30 cellular contexts compared by ENCODE assay signal in genomic region chr17:61496174-61496956, GRCh38. TPM values are rescaled to one million over a fixed set of nuclear protein-coding genes. Genes with fewer than 3 reads are reported as not detected.
DNase-seq lines count a peak whose midpoint lies in the region; ATAC-seq, FAIRE-seq and TF ChIP-seq lines count a peak whose summit lies in the region.
"Had no signal": no experiment of that assay in that cellular context is flagged by ENCODE, and none has a peak within 500 bp of the region (broad histone marks: within the 10 kb centered on the region; RNA-seq: fewer than 3 reads in every experiment).

No MANE protein-coding gene starts in this region.

- no peak for TF ChIP-seq RAD21 in HepG2 (CRISPR knock-in tag; IDR thresholded peaks at IDR 0.05)

- FAIRE-seq in HepG2 (lab: Jason Lieb, UNC) = no peak
- peak; percentile 52 for FAIRE-seq in urothelium cell line (lab: Jason Lieb, UNC)
- FAIRE-seq: GM12891 had no signal

- no peak overlapping the region for H2BK5ac ChIP-seq in mesendoderm (ENCODE audit: low read length)

- peak overlapping the region in 1 of 5 experiments; percentile 49 for H3K4me3 Mint-ChIP-seq in brain
- no peak overlapping the region for H3K4me3 Mint-ChIP-seq in activated naive CD4-positive, alpha-beta T cell treated with anti-CD3 and anti-CD28 coated beads, Interleukin-2, amount 10 ng/mL, durations not matched to agents 7 days and 5 days
- H3K4me3 Mint-ChIP-seq: stimulated activated naive CD8-positive, alpha-beta T cell treated with anti-CD3 and anti-CD28 coated beads, Interleukin-15, Interleukin-2, amounts not matched to agents 100 ng/mL and 50 ng/mL, for 24 hours had no signal

- H3K36me3 ChIP-seq in HepG2 (replicated peaks in 1 of 2; ENCODE audit: control insufficient read depth in 1 of 2, insufficient read depth in 2 of 2, low read length in 2 of 2) = no peaks in the 10 kb centered on the region
- H3K36me3 ChIP-seq in right lobe of liver = no peaks in the 10 kb centered on the region
- H3K36me3 ChIP-seq in mesendoderm (ENCODE audit: control insufficient read depth, insufficient read depth, low read length) = no peaks in the 10 kb centered on the region
- H3K36me3 ChIP-seq: cardiac muscle cell, heart right ventricle, transverse colon had no signal

- H2AFZ ChIP-seq in HepG2 (ENCODE audit: low read length) = no peak overlapping the region
- H2AFZ ChIP-seq: GM23248 had no signal

- H3K4me2 ChIP-seq in HepG2 (ENCODE audit: low read depth, low read length) (no peak overlapping the region), mesendoderm (ENCODE audit: low read length) (no peak overlapping the region)

- no peaks in the 10 kb centered on the region for H3K79me1 ChIP-seq in mesendoderm (ENCODE audit: low read length)

- TF ChIP-seq POLR2A in HepG2 (IDR thresholded peaks at IDR 0.05; ENCODE audit: insufficient read depth in 1 of 2, low read depth in 2 of 2, low read length in 2 of 2) = no peak
- TF ChIP-seq POLR2A in right lobe of liver (IDR thresholded peaks at IDR 0.05) = no peak

- H2BK15ac ChIP-seq in mesendoderm (replicated peaks; ENCODE audit: low read depth) = no peak overlapping the region

- peaks cover 19% of the 10 kb centered on the region for H3K4me1 Mint-ChIP-seq in brain
- no peaks in the 10 kb centered on the region for H3K4me1 Mint-ChIP-seq in activated naive CD4-positive, alpha-beta T cell treated with anti-CD3 and anti-CD28 coated beads, Interleukin-2, amount 10 ng/mL, durations not matched to agents 7 days and 5 days

- no peak overlapping the region for H2AK5ac ChIP-seq in mesendoderm (ENCODE audit: low read length)

- intact Hi-C loops in HepG2 (cut with micrococcal nuclease; ENCODE audit: unreplicated experiment) = loop anchor here (10.0 kb wide), 1 partner anchor 198 kb away; no protein-coding TSS in a partner anchor
- intact Hi-C loops in right lobe of liver (cut with DNase I) = no loop called here

- no peaks in the 10 kb centered on the region for H4K20me1 ChIP-seq in HepG2 (ENCODE audit: insufficient read depth, low read length)

- H3K4ac ChIP-seq in mesendoderm (ENCODE audit: low read depth, low read length) = no peak overlapping the region

- H3K27me3 ChIP-seq in HepG2 (ENCODE audit: control insufficient read depth in 1 of 2, insufficient read depth in 2 of 2, low read length in 2 of 2) (no peaks in the 10 kb centered on the region), right lobe of liver (no peaks in the 10 kb centered on the region), mesendoderm (ENCODE audit: insufficient read depth, low read length, poor library complexity) (no peaks in the 10 kb centered on the region)
- H3K27me3 ChIP-seq: cardiac muscle cell, transverse colon had no signal

- TF ChIP-seq EP300 in HepG2 (IDR thresholded peaks at IDR 0.05; ENCODE audit: low read depth in 2 of 2, low read length in 2 of 2) (no peak), HepG2 (CRISPR knock-in tag; IDR thresholded peaks at IDR 0.05; ENCODE audit: borderline replicate concordance) (no peak)

- DNase-seq in HepG2 (ENCODE audit: low spot score) (no peak), right lobe of liver (no peak), mesendoderm (no peak), urothelium cell line (ENCODE audit: low spot score) (no peak), SKM-1 treated with dmso at 0.1 percent for 144 hours (lab: John Stamatoyannopoulos, UW; ENCODE audit: unreplicated experiment) (no peak)
- no peak for DNase-seq in activated naive CD4-positive, alpha-beta T cell treated with anti-CD3 and anti-CD28 coated beads, Interleukin-2, amount 10 ng/mL, durations not matched to agents 7 days and 5 days
- DNase-seq: 8988T; activated CD4-positive, alpha-beta T cell treated with anti-CD3 and anti-CD28 coated beads for 4 hours; activated naive CD4-positive, alpha-beta T cell treated with Interleukin-2 at 50 U/mL for 16 hours; activated T-cell treated with anti-CD3 and anti-CD28 coated beads, Interleukin-2, amount 50 U/mL, for 48 hours; amygdala; DMS79; dorsolateral prefrontal cortex; erythroblast; GM23248; heart right ventricle; KG1; NCI-H1694 treated with DMSO at 0.1 percent for 48 hours; NCI-H2171 treated with DMSO at 0.1 percent for 48 hours; NCI-H526 treated with DMSO at 0.1 percent for 48 hours; nucleus accumbens; SHP77; stimulated activated CD4-positive, alpha-beta T cell treated with anti-CD3 and anti-CD28 coated beads, Interleukin-4, amount 100 ng/mL, for 24 hours; transverse colon had no signal

- peak overlapping the region; percentile 2 for H3K56ac ChIP-seq in mesendoderm (ENCODE audit: low read length)

- H3K27me3 Mint-ChIP-seq in brain = peaks cover 8% of the 10 kb centered on the region
- H3K27me3 Mint-ChIP-seq in activated naive CD4-positive, alpha-beta T cell treated with anti-CD3 and anti-CD28 coated beads, Interleukin-2, amount 10 ng/mL, durations not matched to agents 7 days and 5 days = peaks cover 26% of the 10 kb centered on the region

- no peak overlapping the region for H3K4me3 ChIP-seq in HepG2 (replicated peaks in 1 of 3; ENCODE audit: insufficient read depth in 1 of 3, low read depth in 2 of 3, low read length in 3 of 3)
- H3K4me3 ChIP-seq in right lobe of liver = no peak overlapping the region
- no peak overlapping the region for H3K4me3 ChIP-seq in mesendoderm (ENCODE audit: low read length)
- H3K4me3 ChIP-seq: cardiac muscle cell, dorsolateral prefrontal cortex, GM23248, heart right ventricle, transverse colon had no signal

- WGBS in HepG2 (ENCODE audit: low lambda C conversion rate) = 86% methylated on average over 12 of the region's 12 CpGs
- 84% methylated on average over 9 of the region's 12 CpGs for WGBS in right lobe of liver (ENCODE audit: insufficient coverage, low coverage, low lambda C conversion rate, missing lambda C conversion rate)
- no CpG with 5 or more reads among the region's 12 CpGs for WGBS in mesendoderm (ENCODE audit: extremely low coverage, insufficient coverage, low lambda C conversion rate)

- H3K36me3 Mint-ChIP-seq in brain = no peaks in the 10 kb centered on the region
- H3K36me3 Mint-ChIP-seq in activated naive CD4-positive, alpha-beta T cell treated with anti-CD3 and anti-CD28 coated beads, Interleukin-2, amount 10 ng/mL, durations not matched to agents 7 days and 5 days = no peaks in the 10 kb centered on the region

- H3K79me2 ChIP-seq in HepG2 (ENCODE audit: insufficient read depth, low read length) (no peaks in the 10 kb centered on the region), mesendoderm (ENCODE audit: control insufficient read depth, insufficient read depth, low read length) (no peaks in the 10 kb centered on the region)

- H4K8ac ChIP-seq in mesendoderm (ENCODE audit: low read depth, low read length) = no peak overlapping the region

- H3K9ac ChIP-seq in HepG2 (ENCODE audit: insufficient read depth, low read depth, low read length) = no peak overlapping the region
- no peak overlapping the region for H3K9ac ChIP-seq in mesendoderm (ENCODE audit: low read length)
- H3K9ac ChIP-seq: GM23248 had no signal

- peaks cover 0 to 9% (median 3%) of the 10 kb centered on the region in 5 experiments for H3K9me3 Mint-ChIP-seq in brain
- no peaks in the 10 kb centered on the region for H3K9me3 Mint-ChIP-seq in activated naive CD4-positive, alpha-beta T cell treated with anti-CD3 and anti-CD28 coated beads, Interleukin-2, amount 10 ng/mL, durations not matched to agents 7 days and 5 days
- H3K9me3 Mint-ChIP-seq: stimulated activated naive CD8-positive, alpha-beta T cell treated with anti-CD3 and anti-CD28 coated beads, Interleukin-15, Interleukin-2, amounts not matched to agents 100 ng/mL and 50 ng/mL, for 24 hours had no signal

- POLR2A ChIA-PET in HepG2 (lab: Yijun Ruan, JAX) = no interaction called here

- BruUV-seq in HepG2 (replicated peaks; lab: Mats Ljungman, UMichigan) = no TSS peak

- H3K4me1 ChIP-seq in HepG2 (ENCODE audit: insufficient read depth, low read length) (peaks cover 70% of the 10 kb centered on the region), right lobe of liver (no peaks in the 10 kb centered on the region), mesendoderm (ENCODE audit: control insufficient read depth, low read depth, low read length) (peaks cover 3% of the 10 kb centered on the region)
- H3K4me1 ChIP-seq: heart right ventricle had no signal

- in situ Hi-C loops in HepG2 (cut with HindIII; ENCODE audit: extremely low pct_ligation_motif_present, low pct_unique_long_range_greater_than_20kb) = no loop called here

- H4K5ac ChIP-seq in mesendoderm (ENCODE audit: low read length) = no peak overlapping the region

- H3K23ac ChIP-seq in mesendoderm (ENCODE audit: low read length) = no peak overlapping the region

- ATAC-seq in HepG2 (no peak), right lobe of liver (no peak), GM18520 (IDR thresholded peaks at IDR 0.05; ENCODE audit: unreplicated experiment) (no peak)
- ATAC-seq: heart right ventricle had no signal

- no peak overlapping the region for H2BK120ac ChIP-seq in mesendoderm (ENCODE audit: low read depth, low read length)

- TF ChIP-seq CTCF in HepG2 (CRISPR knock-in tag; IDR thresholded peaks at IDR 0.05) (no peak), right lobe of liver (IDR thresholded peaks at IDR 0.05) (no peak), brain (conservative IDR thresholded peaks at IDR 0.05) (no peak)

- peak overlapping the region in 3 of 5 experiments; percentile 29 to 96 (median 78) for H3K27ac Mint-ChIP-seq in brain
- H3K27ac Mint-ChIP-seq in activated naive CD4-positive, alpha-beta T cell treated with anti-CD3 and anti-CD28 coated beads, Interleukin-2, amount 10 ng/mL, durations not matched to agents 7 days and 5 days = no peak overlapping the region
- H3K27ac Mint-ChIP-seq: stimulated activated naive CD8-positive, alpha-beta T cell treated with anti-CD3 and anti-CD28 coated beads, Interleukin-15, Interleukin-2, amounts not matched to agents 100 ng/mL and 50 ng/mL, for 24 hours had no signal

- CTCF ChIA-PET in HepG2 (lab: Yijun Ruan, JAX; ENCODE audit: low intra/inter-chr PET ratio, low total read pairs) = no interaction called here
- CTCF ChIA-PET in activated naive CD4-positive, alpha-beta T cell treated with anti-CD3 and anti-CD28 coated beads, Interleukin-2, amount 10 ng/mL, durations not matched to agents 7 days and 5 days (lab: Charles Lee) = interaction anchor here (1.2 kb wide), 1 partner anchor 79 kb away, joined by 3 read pairs; no protein-coding TSS in a partner anchor

- H3K27ac ChIP-seq in HepG2 (ENCODE audit: extremely low read length, insufficient read depth, low read length) (no peak overlapping the region), right lobe of liver (no peak overlapping the region), mesendoderm (ENCODE audit: low read depth, low read length) (no peak overlapping the region)
- H3K27ac ChIP-seq: cardiac muscle cell, dorsolateral prefrontal cortex, GM23248, heart right ventricle, transverse colon had no signal

- no peak overlapping the region for H3K18ac ChIP-seq in mesendoderm (ENCODE audit: low read length)

- H3K9me3 ChIP-seq in HepG2 (ENCODE audit: low read length) (no peaks in the 10 kb centered on the region), right lobe of liver (no peaks in the 10 kb centered on the region)
- H3K9me3 ChIP-seq: transverse colon had no signal

RNA-seq across cellular contexts. Expression of gene TBX4, which starts 44.1 kb away (rescaled TPM):
- 0.86 and 1.1 TPM in 2 replicates for total RNA-seq in HepG2 (2016; rRNA removed; fragmentation: Illumina TruSeq; extraction: Trizol)
- total RNA-seq in HepG2 (2016; cell fraction: cytosol; rRNA removed; fragmentation: Illumina TruSeq; extraction: Trizol; ENCODE audit: low read depth) = 0.10 and 0.35 TPM in 2 replicates
- total RNA-seq in HepG2 (2016; cell fraction: insoluble cytoplasmic fraction; rRNA removed; fragmentation: Illumina TruSeq; extraction: Trizol) = 0.92 and 1.3 TPM in 2 replicates
- total RNA-seq in HepG2 (2016; cell fraction: membrane; rRNA removed; fragmentation: Illumina TruSeq; extraction: Trizol) = 1.1 and 1.5 TPM in 2 replicates
- total RNA-seq in HepG2 (2016; cell fraction: nucleus; rRNA removed; fragmentation: Illumina TruSeq; extraction: Trizol) = 1.1 and 1.3 TPM in 2 replicates
- polyA plus RNA-seq in HepG2 (2011; rRNA removed) = 0.11 and 0.17 TPM in 2 replicates
- polyA plus RNA-seq in HepG2 (2011; cell fraction: cytosol; rRNA removed) = 0.05 and 0.09 TPM in 2 replicates
- polyA plus RNA-seq in HepG2 (2011; cell fraction: nucleus; rRNA removed) = 0.29 and 0.48 TPM in 2 replicates
- polyA plus RNA-seq in HepG2 (2012) = 0.15 and 0.40 TPM in 2 replicates
- 0.14 and 0.16 TPM in 2 replicates for polyA plus RNA-seq in HepG2 (2016; cell fraction: cytosol; fragmentation: Illumina TruSeq; extraction: Trizol; ENCODE audit: low read depth)
- 1.2 and 1.7 TPM in 2 replicates for polyA plus RNA-seq in HepG2 (2016; cell fraction: insoluble cytoplasmic fraction; fragmentation: Illumina TruSeq; extraction: Trizol; ENCODE audit: low read depth)
- 0.49 and 0.62 TPM in 2 replicates for polyA plus RNA-seq in HepG2 (2016; cell fraction: membrane; fragmentation: Illumina TruSeq; extraction: Trizol; ENCODE audit: low read depth)
- 1.8 and 2.4 TPM in 2 replicates for polyA plus RNA-seq in HepG2 (2016; cell fraction: nucleus; fragmentation: Illumina TruSeq; extraction: Trizol; ENCODE audit: insufficient read depth, low read depth)
- not detected in 2 replicates for polyA minus RNA-seq in HepG2 (2011; rRNA and poly(A)+ RNA removed; ENCODE audit: low replicate concordance)
- not detected in 2 replicates for polyA minus RNA-seq in HepG2 (2011; cell fraction: cytosol; rRNA and poly(A)+ RNA removed)
- polyA minus RNA-seq in HepG2 (2011; cell fraction: nucleus; rRNA and poly(A)+ RNA removed) = not detected in 2 replicates
- not detected for total RNA-seq in right lobe of liver
- polyA plus RNA-seq in brain (ENCODE audit: insufficient read depth, low read depth, low replicate concordance) = not detected
- polyA plus RNA-seq in mesendoderm (2013, experiment 1 of 2) = 0.06 TPM
- 0.13 TPM for polyA plus RNA-seq in mesendoderm (2013, experiment 2 of 2)
- total RNA-seq: GM23248; heart right ventricle; T-helper 1 cell treated with Interleukin-12 subunit alpha and Interleukin-12 subunit beta and Interleukin-4 antibody, amounts not matched to agents 30 ng/mL and 1 ng/mL, for 36 hours had no signal
- polyA plus RNA-seq: GM23248 had no signal
